ENCODE assay signal across 8 cellular contexts in genomic region chr3:23183731-23184130, GRCh38. TPM values are rescaled to one million over a fixed set of nuclear protein-coding genes. Genes with fewer than 3 reads are reported as not detected.
A peak's percentile ranks its signal among the peaks of the same experiment; 100 is the strongest.
DNase-seq lines count a peak whose midpoint lies in the region; ATAC-seq, FAIRE-seq and TF ChIP-seq lines count a peak whose summit lies in the region.

No MANE protein-coding gene starts in this region.

- H3K36me3 ChIP-seq in bronchial epithelial cell (ENCODE audit: control insufficient read depth, insufficient read depth, low read length) (no peaks in the 10 kb centered on the region), lower lobe of right lung (no peaks in the 10 kb centered on the region)

- H3K4me1 Mint-ChIP-seq in activated T-helper 17 cell treated with anti-CD3 and anti-CD28 coated beads, Interleukin-2, amount 50 U/mL, for 72 hours, result no peaks in the 10 kb centered on the region

- peak; percentile 50 for TF ChIP-seq CTCF in D721Med (IDR thresholded peaks at IDR 0.05; ENCODE audit: insufficient read depth, missing control alignments)
- peak; percentile 57 for TF ChIP-seq CTCF in LNCAP (IDR thresholded peaks at IDR 0.05)
- TF ChIP-seq CTCF in bronchial epithelial cell (IDR thresholded peaks at IDR 0.05; ENCODE audit: insufficient read depth, low read length, severe bottlenecking), result peak; percentile 58
- TF ChIP-seq CTCF in lower lobe of right lung (IDR thresholded peaks at IDR 0.05), result peak; percentile 48

- no peak for FAIRE-seq in D721Med (lab: Jason Lieb, UNC)
- FAIRE-seq in bronchial epithelial cell (lab: Jason Lieb, UNC), result no peak

- ATAC-seq in lower lobe of right lung, result peak; percentile 74 to 91
- no peak for ATAC-seq in HG02571 (IDR thresholded peaks at IDR 0.05; ENCODE audit: unreplicated experiment)
- no peak for ATAC-seq in activated T-helper 17 cell treated with anti-CD3 and anti-CD28 coated beads, Interleukin-2, amount 50 U/mL, for 72 hours (replicated peaks)
- no peak for ATAC-seq in GM19328 (IDR thresholded peaks at IDR 0.05; ENCODE audit: unreplicated experiment)

- peaks cover 5% of the 10 kb centered on the region for H3K27me3 Mint-ChIP-seq in activated T-helper 17 cell treated with anti-CD3 and anti-CD28 coated beads, Interleukin-2, amount 50 U/mL, for 72 hours

- DNase-seq in D721Med (ENCODE audit: insufficient read length, low spot score) (no peak), bronchial epithelial cell (ENCODE audit: low read depth) (peak; percentile 59), lower lobe of right lung (no peak), cortex of kidney (lab: John Stamatoyannopoulos, UW) (no peak)

- H3K27me3 ChIP-seq in bronchial epithelial cell (ENCODE audit: control insufficient read depth, insufficient read depth, low read length) (no peaks in the 10 kb centered on the region), lower lobe of right lung (ENCODE audit: low read depth) (no peaks in the 10 kb centered on the region)

- intact Hi-C loops in lower lobe of right lung (cut with DNase I), result no loop called here

- no peaks in the 10 kb centered on the region for H3K4me1 ChIP-seq in lower lobe of right lung

- H3K4me3 ChIP-seq in bronchial epithelial cell (ENCODE audit: low read depth, low read length) (no peak overlapping the region), lower lobe of right lung (no peak overlapping the region)

- no peak overlapping the region for H3K4me3 Mint-ChIP-seq in activated T-helper 17 cell treated with anti-CD3 and anti-CD28 coated beads, Interleukin-2, amount 50 U/mL, for 72 hours

- no peaks in the 10 kb centered on the region for H3K36me3 Mint-ChIP-seq in activated T-helper 17 cell treated with anti-CD3 and anti-CD28 coated beads, Interleukin-2, amount 50 U/mL, for 72 hours (ENCODE audit: low read depth)

- H3K27ac Mint-ChIP-seq in activated T-helper 17 cell treated with anti-CD3 and anti-CD28 coated beads, Interleukin-2, amount 50 U/mL, for 72 hours, result no peak overlapping the region

- no peaks in the 10 kb centered on the region for H3K9me3 Mint-ChIP-seq in activated T-helper 17 cell treated with anti-CD3 and anti-CD28 coated beads, Interleukin-2, amount 50 U/mL, for 72 hours

- no peaks in the 10 kb centered on the region for H3K9me3 ChIP-seq in lower lobe of right lung

- no peak overlapping the region for H3K27ac ChIP-seq in lower lobe of right lung

RNA-seq across cellular contexts. Expression of gene UBE2E2, which starts 19.4 kb away (rescaled TPM):
- total RNA-seq in bronchial epithelial cell (61.3 and 67.6 TPM in 2 replicates), lower lobe of right lung (50.8 TPM)
- total RNA-seq in activated T-helper 17 cell treated with anti-CD3 and anti-CD28 coated beads, Interleukin-2, amount 50 U/mL, for 72 hours, result 1 to 10 TPM; 2.9 to 6.6 TPM

Comparison
In these comparisons a context has a peak if more than half of its experiments do, and no peak if none do; other contexts are left out.
1. ATAC-seq: peak in lower lobe of right lung (2 of 2); none in HG02571 (single experiment), activated T-helper 17 cell treated with anti-CD3 and anti-CD28 coated beads, Interleukin-2, amount 50 U/mL, for 72 hours (single experiment) and GM19328 (single experiment).
2. Peak in every context shown above with its lines, with median percentiles within 50 percentile points of each other: CTCF ChIP-seq.